ENCODE assay signal across 8 cellular contexts in genomic region chr10:35218339-35218955, GRCh38.
A peak's percentile ranks its signal among the peaks of the same experiment; 100 is the strongest.
DNase-seq lines count a peak whose midpoint lies in the region; ATAC-seq and TF ChIP-seq lines count a peak whose summit lies in the region.

No MANE protein-coding gene starts in this region.

- no peaks in the 10 kb centered on the region for H3K9me3 ChIP-seq in A673 (ENCODE audit: low read depth, low read length, poor library complexity, severe bottlenecking)

- POLR2A ChIA-PET in A673 (lab: Charles Lee; ENCODE audit: low non-redundant PET) = no interaction called here

- H3K27me3 ChIP-seq in A673 (replicated peaks; ENCODE audit: insufficient read depth, low read depth, low read length, poor library complexity) = no peaks in the 10 kb centered on the region

- peaks cover 24% of the 10 kb centered on the region for H3K4me1 ChIP-seq in A673 (ENCODE audit: insufficient read depth, low read length, poor library complexity, severe bottlenecking)

- CTCF ChIA-PET in A673 (lab: Charles Lee) = interaction anchor here (0.9 to 1.4 kb wide), 2 partner anchors 22 to 92 kb away, joined by 3 to 5 read pairs; no protein-coding TSS in a partner anchor

- peak; percentile 97 for DNase-seq in A673 (ENCODE audit: low spot score)
- peak; percentile 30 for DNase-seq in NCI-H226
- DNase-seq in activated CD4-positive, CD25-positive, alpha-beta regulatory T cell treated with anti-CD3 and anti-CD28 coated beads, Interleukin-2, amount 50 U/mL, for 72 hours = peak; percentile 77
- peak; percentile 75 for DNase-seq in central memory CD4-positive, alpha-beta T cell
- peak; percentile 95 for DNase-seq in left kidney (ENCODE audit: low read depth, low spot score)
- DNase-seq in stimulated activated CD4-positive, alpha-beta T cell treated with anti-CD3 and anti-CD28 coated beads, Interleukin-4, amount 100 ng/mL, for 1 hour = peak; percentile 79

- ATAC-seq in GM18519 (IDR thresholded peaks at IDR 0.05; ENCODE audit: low FRiP score, unreplicated experiment) (peak; percentile 52), HG03135 (IDR thresholded peaks at IDR 0.05; ENCODE audit: unreplicated experiment) (peak; percentile 77)

- TF ChIP-seq CTCF in A673 (conservative IDR thresholded peaks at IDR 0.05; ENCODE audit: low read depth, low read length) = peak; percentile 91

- no peaks in the 10 kb centered on the region for H3K36me3 ChIP-seq in A673 (ENCODE audit: insufficient read depth, low read length, poor library complexity, severe bottlenecking)

- H3K27ac ChIP-seq in A673 (ENCODE audit: low read depth, low read length, poor library complexity, severe bottlenecking) = no peak overlapping the region

- no TSS peak for BruUV-seq in A673 (replicated peaks; lab: Mats Ljungman, UMichigan)

- intact Hi-C loops in A673 (cut with micrococcal nuclease; ENCODE audit: unreplicated experiment) = loop anchor here (1.0 to 10.0 kb wide), 4 partner anchors 91 to 564 kb away; no protein-coding TSS in a partner anchor

- no peak overlapping the region for H3K4me3 ChIP-seq in A673 (ENCODE audit: low read depth, low read length, poor library complexity, severe bottlenecking)

Comparison
In these comparisons a context has a peak if more than half of its experiments do, and no peak if none do; other contexts are left out.
1. DNase-seq: peak in every context shown above with its lines; median percentile 97 in A673; 95 in left kidney; 79 in stimulated activated CD4-positive, alpha-beta T cell treated with anti-CD3 and anti-CD28 coated beads, Interleukin-4, amount 100 ng/mL, for 1 hour; 77 in activated CD4-positive, CD25-positive, alpha-beta regulatory T cell treated with anti-CD3 and anti-CD28 coated beads, Interleukin-2, amount 50 U/mL, for 72 hours; 75 in central memory CD4-positive, alpha-beta T cell; 30 in NCI-H226.